ENCODE assay signal across 8 cellular contexts in the genomic region with DNA sequence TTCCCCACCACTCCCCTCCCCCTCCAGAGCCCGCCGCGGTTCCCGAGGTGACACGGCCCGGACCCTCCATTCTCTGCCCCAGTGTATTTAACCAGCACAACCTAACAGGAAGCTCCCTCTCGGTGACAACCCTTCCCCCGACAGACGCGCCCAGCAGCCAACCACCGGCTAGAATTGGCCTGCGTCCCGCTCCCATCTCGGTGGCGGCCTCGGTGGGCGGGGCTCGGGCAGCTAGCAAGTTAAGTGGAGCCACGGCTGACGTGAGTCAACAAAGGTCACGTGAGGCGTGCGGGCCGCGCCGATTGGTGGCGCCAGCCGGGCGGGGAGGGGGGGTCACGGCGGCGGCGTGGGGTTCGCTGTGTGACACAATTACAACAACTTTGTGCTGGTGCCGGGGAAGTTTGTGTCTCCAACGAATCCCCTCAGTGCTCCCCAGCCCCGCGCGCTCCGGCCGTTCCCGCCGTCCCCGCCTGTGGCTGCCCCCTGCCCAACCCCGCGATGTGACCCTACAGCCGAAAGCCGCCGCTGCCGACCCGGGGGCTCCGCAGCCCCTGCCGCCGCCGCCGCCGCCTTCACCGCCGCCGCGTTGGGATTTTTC. TPM values are rescaled to one million over a fixed set of nuclear protein-coding genes. Genes with fewer than 3 reads are reported as not detected.
DNase-seq lines count a peak whose midpoint lies in the region; ATAC-seq and TF ChIP-seq lines count a peak whose summit lies in the region.

KDM6A (plus strand) TSS at position 372 of the 598 bp plus-strand sequence. CDS start 364 bp downstream, outside the sequence.

- peaks cover 12% of the 10 kb centered on the region for H3K79me2 ChIP-seq in parathyroid adenoma

- H3K4me2 ChIP-seq in parathyroid adenoma (ENCODE audit: low read length), result peak within 1 kb of the TSS; percentile 64

- DNase-seq in GM12864 (ENCODE audit: low read depth), result peak; percentile 85
- DNase-seq in NCI-H1417 (lab: John Stamatoyannopoulos, UW), result peak; percentile 97 to 100 (median 100)
- peak; percentile 96 for DNase-seq in SW480 (ENCODE audit: low spot score)
- DNase-seq in adipocyte (ENCODE audit: low read depth), result peak; percentile 99
- peak; percentile 95 to 97 for DNase-seq in cardiac muscle cell (ENCODE audit: low read depth in 1 of 2, low spot score in 1 of 2)
- peak; percentile 94 to 95 for DNase-seq in tibial nerve (ENCODE audit: low spot score in 2 of 2)

- H2AFZ ChIP-seq in parathyroid adenoma, result peak within 1 kb of the TSS; percentile 91

- H3K4me3 ChIP-seq in GM12864 (ENCODE audit: low read depth, low read length), result peak within 1 kb of the TSS; percentile 85
- peak within 1 kb of the TSS; percentile 88 for H3K4me3 ChIP-seq in adipocyte (ENCODE audit: low read length)
- H3K4me3 ChIP-seq in cardiac muscle cell, result peak within 1 kb of the TSS; percentile 90
- H3K4me3 ChIP-seq in parathyroid adenoma (ENCODE audit: low read depth, low read length), result peak within 1 kb of the TSS; percentile 81
- H3K4me3 ChIP-seq in tibial nerve, result peak within 1 kb of the TSS; percentile 62 to 100 (median 92)

- no peaks in the 10 kb centered on the region for H3K27me3 ChIP-seq in adipocyte (replicated peaks; ENCODE audit: control insufficient read depth, insufficient read depth, low read length)
- no peaks in the 10 kb centered on the region for H3K27me3 ChIP-seq in cardiac muscle cell
- H3K27me3 ChIP-seq in parathyroid adenoma (ENCODE audit: control insufficient read depth, insufficient read depth, low read length), result no peaks in the 10 kb centered on the region
- no peaks in the 10 kb centered on the region for H3K27me3 ChIP-seq in tibial nerve

- TF ChIP-seq CTCF in GM12864 (IDR thresholded peaks at IDR 0.05; ENCODE audit: low read depth, low read length, missing control alignments), result no peak
- no peak for TF ChIP-seq CTCF in cardiac muscle cell (IDR thresholded peaks at IDR 0.05; ENCODE audit: low read depth, low read length)
- no peak for TF ChIP-seq CTCF in parathyroid adenoma (IDR thresholded peaks at IDR 0.05)
- peak in 1 of 5 experiments; percentile 10 for TF ChIP-seq CTCF in tibial nerve (IDR thresholded peaks at IDR 0.05)

- H3K9ac ChIP-seq in adipocyte (ENCODE audit: low read length) (peak within 1 kb of the TSS; percentile 93), parathyroid adenoma (peak within 1 kb of the TSS; percentile 98)

- TF ChIP-seq POLR2A in tibial nerve (IDR thresholded peaks at IDR 0.05), result peak; percentile 64 to 91

- H3K36me3 ChIP-seq in adipocyte (ENCODE audit: control insufficient read depth, insufficient read depth, low read length, severe bottlenecking), result no peaks in the 10 kb centered on the region
- no peaks in the 10 kb centered on the region for H3K36me3 ChIP-seq in cardiac muscle cell
- H3K36me3 ChIP-seq in parathyroid adenoma (ENCODE audit: control insufficient read depth, insufficient read depth, low read length), result no peaks in the 10 kb centered on the region
- H3K36me3 ChIP-seq in tibial nerve, result no peaks in the 10 kb centered on the region

- WGBS in tibial nerve, 2 donors, result 1% methylated on average over 40 of the region's 61 CpGs; no CpG with 5 or more reads in 1 of the 2 donors

- H3K4me1 ChIP-seq in adipocyte (ENCODE audit: control insufficient read depth, insufficient read depth, low read length) (peaks cover 27% of the 10 kb centered on the region), cardiac muscle cell (ENCODE audit: low read depth) (no peaks in the 10 kb centered on the region), parathyroid adenoma (no peaks in the 10 kb centered on the region), tibial nerve (peaks cover 0 to 20% (median 7%) of the 10 kb centered on the region in 4 donors)

- peak within 1 kb of the TSS; percentile 99 for H3K27ac ChIP-seq in cardiac muscle cell
- peak within 1 kb of the TSS; percentile 99 for H3K27ac ChIP-seq in parathyroid adenoma
- H3K27ac ChIP-seq in tibial nerve, result peak within 1 kb of the TSS; percentile 97 to 99 (median 98)

- no peaks in the 10 kb centered on the region for H3K9me3 ChIP-seq in adipocyte (ENCODE audit: control insufficient read depth, low read length)
- H3K9me3 ChIP-seq in cardiac muscle cell (ENCODE audit: low read depth), result no peaks in the 10 kb centered on the region
- H3K9me3 ChIP-seq in parathyroid adenoma (ENCODE audit: control insufficient read depth, low read length), result no peaks in the 10 kb centered on the region
- H3K9me3 ChIP-seq in tibial nerve, result no peaks in the 10 kb centered on the region

- TF ChIP-seq EP300 in tibial nerve (IDR thresholded peaks at IDR 0.05), result peak; percentile 59 to 85

- peak; percentile 86 for ATAC-seq in HG02759 (IDR thresholded peaks at IDR 0.05; ENCODE audit: unreplicated experiment)

RNA-seq across cellular contexts. Expression of gene KDM6A, which starts in this region (rescaled TPM):
- 78.0 and 80.7 TPM in 2 replicates for total RNA-seq in cardiac muscle cell
- 52.6 and 68.4 TPM in 2 replicates for polyA plus RNA-seq in cardiac muscle cell
- 10 to 100 TPM; 25.9 to 51.0 (median 34.9) TPM for total RNA-seq in tibial nerve

Comparison
In these comparisons a context has a peak if more than half of its experiments do, and no peak if none do; other contexts are left out.
1. Peak in every context shown above with its lines: DNase-seq, ATAC-seq, H3K4me3 ChIP-seq and H3K27ac ChIP-seq.